Comparison of ENCODE assay signal across 11 cellular contexts in the genomic region with DNA sequence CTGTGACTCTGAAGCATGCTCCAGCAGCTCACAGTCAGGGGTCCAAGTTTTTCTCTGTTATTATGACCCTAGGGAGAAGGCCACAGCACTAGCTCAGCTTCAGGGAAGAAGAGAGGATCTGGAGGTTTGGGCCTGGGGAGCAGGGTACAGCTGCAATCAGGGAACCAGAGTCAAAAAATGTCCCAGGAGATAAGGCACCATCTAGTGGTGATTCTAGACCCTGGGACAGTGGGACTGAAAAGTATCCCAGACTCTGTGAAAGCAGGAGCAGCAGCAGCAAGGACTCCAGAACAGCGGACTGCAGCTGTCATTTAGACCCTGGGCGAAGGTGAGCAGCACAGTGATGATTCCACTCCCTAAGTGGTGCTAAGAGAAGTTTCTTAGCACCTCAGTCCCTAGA.
DNase-seq lines count a peak whose midpoint lies in the region; TF ChIP-seq lines count a peak whose summit lies in the region.
"Had no signal": no experiment of that assay in that cellular context is flagged by ENCODE, and none has a peak within 500 bp of the region (broad histone marks: within the 10 kb centered on the region; RNA-seq: fewer than 3 reads in every experiment).

No MANE protein-coding gene starts in this region.

- TF ChIP-seq CTCF in GM13976 (IDR thresholded peaks at IDR 0.05; ENCODE audit: borderline replicate concordance, control extremely low read depth, extremely low read depth, insufficient read depth, missing control alignments) (peak; percentile 20), Peyer's patch (IDR thresholded peaks at IDR 0.05) (peak in 3 of 6 experiments; percentile 44 to 50 (median 49))

- H3K9me3 ChIP-seq in Peyer's patch: peaks cover 0 to 4% (median 0%) of the 10 kb centered on the region in 4 donors

- no peaks in the 10 kb centered on the region for H3K27me3 ChIP-seq in Peyer's patch
- H3K27me3 ChIP-seq: upper lobe of left lung had no signal

- H3K4me3 ChIP-seq in Peyer's patch: no peak overlapping the region
- H3K4me3 ChIP-seq: upper lobe of left lung had no signal

- no peaks in the 10 kb centered on the region for H3K4me1 ChIP-seq in Peyer's patch
- H3K4me1 ChIP-seq: upper lobe of left lung had no signal

- H3K27ac ChIP-seq in Peyer's patch: no peak overlapping the region
- H3K27ac ChIP-seq: upper lobe of left lung had no signal

- TF ChIP-seq POLR2A in Peyer's patch (IDR thresholded peaks at IDR 0.05): no peak

- in situ Hi-C loops in GM13976 (cut with MboI; ENCODE audit: low sequenced_read_pairs, unreplicated experiment): no loop called here

- H3K36me3 ChIP-seq in Peyer's patch: no peaks in the 10 kb centered on the region
- H3K36me3 ChIP-seq: upper lobe of left lung had no signal

- peak; percentile 3 for DNase-seq in Ammon's horn (ENCODE audit: low spot score)
- no peak for DNase-seq in GM13976 (ENCODE audit: low spot score)
- peak; percentile 44 for DNase-seq in RPMI8226
- peak; percentile 17 for DNase-seq in kidney tubule cell (ENCODE audit: low spot score)
- no peak for DNase-seq in amniotic stem cell (lab: John Stamatoyannopoulos, UW)
- no peak for DNase-seq in activated CD4-positive, alpha-beta T cell treated with anti-CD3 and anti-CD28 coated beads for 4 hours
- DNase-seq in Peyer's patch: no peak
- no peak for DNase-seq in DMS114 treated with DMSO at 0.1 percent for 48 hours (lab: John Stamatoyannopoulos, UW; ENCODE audit: unreplicated experiment)
- DNase-seq: activated B cell treated with CpG ODN at 0.5 μM for 24 hours; activated naive CD4-positive, alpha-beta T cell; upper lobe of left lung had no signal

Comparison
In these comparisons a context has a peak if more than half of its experiments do, and no peak if none do; other contexts are left out.
1. DNase-seq: peak in Ammon's horn (single experiment), RPMI8226 (single experiment) and kidney tubule cell (single experiment); none in GM13976 (single experiment), amniotic stem cell (single experiment), activated CD4-positive, alpha-beta T cell treated with anti-CD3 and anti-CD28 coated beads for 4 hours (0 of 2), Peyer's patch (0 of 3) and DMS114 treated with DMSO at 0.1 percent for 48 hours (single experiment).